ENCODE assay signal across 1 cellular context in genomic region chr1:119009300-119009660, GRCh38.
TF ChIP-seq lines count a peak whose summit lies in the region.

No MANE protein-coding gene starts in this region.

TF ChIP-seq in WTC11, 78 proteins besides CTCF, POLR2A, EP300 and RAD21 (continued from another document):
- TF ChIP-seq, protein P1, sequence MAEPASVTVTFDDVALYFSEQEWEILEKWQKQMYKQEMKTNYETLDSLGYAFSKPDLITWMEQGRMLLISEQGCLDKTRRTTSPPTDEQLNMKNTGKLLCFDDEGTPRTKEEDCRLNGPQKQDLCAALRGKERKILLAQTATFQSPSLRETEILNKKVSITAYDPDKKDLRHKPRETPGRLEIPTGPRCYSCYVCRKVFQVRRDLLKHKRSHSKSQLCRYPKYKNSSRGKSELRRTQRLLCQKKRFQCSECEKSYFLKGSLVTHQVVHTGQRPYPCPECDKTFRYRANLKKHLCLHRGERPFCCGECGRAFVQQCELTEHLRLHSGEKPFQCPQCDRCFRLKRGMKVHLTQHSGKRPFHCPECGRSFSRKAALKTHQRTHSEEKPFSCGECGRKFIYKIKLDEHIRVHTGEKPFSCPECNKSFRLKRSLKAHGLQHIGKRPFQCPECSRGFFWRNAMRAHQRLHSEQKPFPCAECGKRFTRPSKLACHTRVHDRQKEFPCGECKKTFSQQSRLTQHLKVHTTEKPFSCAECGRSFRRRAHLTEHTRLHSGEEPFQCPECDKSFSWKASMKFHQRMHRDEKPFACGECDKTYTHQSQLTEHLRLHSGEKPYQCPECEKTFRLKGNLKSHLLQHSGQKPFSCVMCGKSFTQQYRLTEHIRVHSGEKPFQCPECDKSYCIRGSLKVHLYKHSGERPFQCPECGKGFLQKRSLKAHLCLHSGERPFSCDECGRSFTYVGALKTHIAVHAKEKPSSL (CRISPR knock-in tag; conservative IDR thresholded peaks at IDR 0.05), result no peak
- TF ChIP-seq ESRRA (CRISPR knock-in tag; IDR thresholded peaks at IDR 0.05; ENCODE audit: borderline replicate concordance) (no peak), E2F5 (CRISPR knock-in tag; IDR thresholded peaks at IDR 0.05) (no peak)
- TF ChIP-seq, protein P2, sequence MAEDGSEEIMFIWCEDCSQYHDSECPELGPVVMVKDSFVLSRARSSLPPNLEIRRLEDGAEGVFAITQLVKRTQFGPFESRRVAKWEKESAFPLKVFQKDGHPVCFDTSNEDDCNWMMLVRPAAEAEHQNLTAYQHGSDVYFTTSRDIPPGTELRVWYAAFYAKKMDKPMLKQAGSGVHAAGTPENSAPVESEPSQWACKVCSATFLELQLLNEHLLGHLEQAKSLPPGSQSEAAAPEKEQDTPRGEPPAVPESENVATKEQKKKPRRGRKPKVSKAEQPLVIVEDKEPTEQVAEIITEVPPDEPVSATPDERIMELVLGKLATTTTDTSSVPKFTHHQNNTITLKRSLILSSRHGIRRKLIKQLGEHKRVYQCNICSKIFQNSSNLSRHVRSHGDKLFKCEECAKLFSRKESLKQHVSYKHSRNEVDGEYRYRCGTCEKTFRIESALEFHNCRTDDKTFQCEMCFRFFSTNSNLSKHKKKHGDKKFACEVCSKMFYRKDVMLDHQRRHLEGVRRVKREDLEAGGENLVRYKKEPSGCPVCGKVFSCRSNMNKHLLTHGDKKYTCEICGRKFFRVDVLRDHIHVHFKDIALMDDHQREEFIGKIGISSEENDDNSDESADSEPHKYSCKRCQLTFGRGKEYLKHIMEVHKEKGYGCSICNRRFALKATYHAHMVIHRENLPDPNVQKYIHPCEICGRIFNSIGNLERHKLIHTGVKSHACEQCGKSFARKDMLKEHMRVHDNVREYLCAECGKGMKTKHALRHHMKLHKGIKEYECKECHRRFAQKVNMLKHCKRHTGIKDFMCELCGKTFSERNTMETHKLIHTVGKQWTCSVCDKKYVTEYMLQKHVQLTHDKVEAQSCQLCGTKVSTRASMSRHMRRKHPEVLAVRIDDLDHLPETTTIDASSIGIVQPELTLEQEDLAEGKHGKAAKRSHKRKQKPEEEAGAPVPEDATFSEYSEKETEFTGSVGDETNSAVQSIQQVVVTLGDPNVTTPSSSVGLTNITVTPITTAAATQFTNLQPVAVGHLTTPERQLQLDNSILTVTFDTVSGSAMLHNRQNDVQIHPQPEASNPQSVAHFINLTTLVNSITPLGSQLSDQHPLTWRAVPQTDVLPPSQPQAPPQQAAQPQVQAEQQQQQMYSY (CRISPR knock-in tag; IDR thresholded peaks at IDR 0.05), result no peak
